ENCODE assay signal across 16 cellular contexts in genomic region chr2:126732682-126733245, GRCh38.
DNase-seq lines count a peak whose midpoint lies in the region; ATAC-seq and TF ChIP-seq lines count a peak whose summit lies in the region.
"Had no signal": no experiment of that assay in that cellular context is flagged by ENCODE, and none has a peak within 500 bp of the region (broad histone marks: within the 10 kb centered on the region; RNA-seq: fewer than 3 reads in every experiment).

No MANE protein-coding gene starts in this region.

- H3K4me3 ChIP-seq in heart right ventricle (no peak overlapping the region), right cardiac atrium (ENCODE audit: low read length) (no peak overlapping the region)
- H3K4me3 ChIP-seq: HAP-1 had no signal

- H3K27me3 ChIP-seq in heart right ventricle = no peaks in the 10 kb centered on the region
- no peaks in the 10 kb centered on the region for H3K27me3 ChIP-seq in right cardiac atrium (ENCODE audit: control insufficient read depth, insufficient read depth)

- H3K4me1 Mint-ChIP-seq in activated CD4-positive, alpha-beta T cell treated with anti-CD3 and anti-CD28 coated beads, Interleukin-2, amount 10 ng/mL, durations not matched to agents 7 days and 5 days = peaks cover 5% of the 10 kb centered on the region
- H3K4me1 Mint-ChIP-seq in endothelial cell (ENCODE audit: unreplicated experiment) = peaks cover 7% of the 10 kb centered on the region
- H3K4me1 Mint-ChIP-seq in neural crest cell = no peaks in the 10 kb centered on the region

- peak in 6 of 8 donors; percentile 10 to 69 (median 52) for ATAC-seq in heart right ventricle
- ATAC-seq in right cardiac atrium = no peak
- ATAC-seq: CD8-positive, alpha-beta T cell had no signal

- peak in 1 of 9 donors; percentile 22 for TF ChIP-seq CTCF in heart right ventricle (IDR thresholded peaks at IDR 0.05)
- no peak for TF ChIP-seq CTCF in endothelial cell (IDR thresholded peaks at IDR 0.05; ENCODE audit: unreplicated experiment)
- no peak for TF ChIP-seq CTCF in neural crest cell (conservative IDR thresholded peaks at IDR 0.05)

- CTCF ChIA-PET in activated CD4-positive, alpha-beta T cell treated with anti-CD3 and anti-CD28 coated beads, Interleukin-2, amount 10 ng/mL, durations not matched to agents 7 days and 5 days (lab: Charles Lee) = no interaction called here

- H3K4me1 ChIP-seq in heart right ventricle (peaks cover 0 to 7% (median 0%) of the 10 kb centered on the region in 9 donors), right cardiac atrium (ENCODE audit: control insufficient read depth, insufficient read depth, low read length) (no peaks in the 10 kb centered on the region)
- H3K4me1 ChIP-seq: HAP-1 had no signal

- POLR2A ChIA-PET in activated CD4-positive, alpha-beta T cell treated with anti-CD3 and anti-CD28 coated beads, Interleukin-2, amount 10 ng/mL, durations not matched to agents 7 days and 5 days (lab: Charles Lee) = no interaction called here

- H3K27me3 Mint-ChIP-seq in activated CD4-positive, alpha-beta T cell treated with anti-CD3 and anti-CD28 coated beads, Interleukin-2, amount 10 ng/mL, durations not matched to agents 7 days and 5 days = peaks cover 1% of the 10 kb centered on the region
- peaks cover 5% of the 10 kb centered on the region for H3K27me3 Mint-ChIP-seq in endothelial cell (ENCODE audit: unreplicated experiment)
- H3K27me3 Mint-ChIP-seq in neural crest cell (ENCODE audit: low read depth) = no peaks in the 10 kb centered on the region

- H3K36me3 ChIP-seq in heart right ventricle = no peaks in the 10 kb centered on the region
- H3K36me3 ChIP-seq: HAP-1 had no signal

- WGBS in heart right ventricle, 2 donors = 59 to 69% methylated on average over 7 of the region's 7 CpGs
- 68% methylated on average over 7 of the region's 7 CpGs for WGBS in right cardiac atrium

- H3K4me3 Mint-ChIP-seq in activated CD4-positive, alpha-beta T cell treated with anti-CD3 and anti-CD28 coated beads, Interleukin-2, amount 10 ng/mL, durations not matched to agents 7 days and 5 days = no peak overlapping the region
- H3K4me3 Mint-ChIP-seq in endothelial cell (ENCODE audit: unreplicated experiment) (no peak overlapping the region), neural crest cell (no peak overlapping the region)
- H3K4me3 Mint-ChIP-seq: CD14-positive monocyte; CD8-positive, alpha-beta T cell had no signal

- peaks cover 0 to 2% (median 0%) of the 10 kb centered on the region in 11 donors for H3K9me3 ChIP-seq in heart right ventricle
- H3K9me3 ChIP-seq in right cardiac atrium (ENCODE audit: control insufficient read depth, low read length) = no peaks in the 10 kb centered on the region
- H3K9me3 ChIP-seq: HAP-1 had no signal

- no peaks in the 10 kb centered on the region for H3K9me3 Mint-ChIP-seq in activated CD4-positive, alpha-beta T cell treated with anti-CD3 and anti-CD28 coated beads, Interleukin-2, amount 10 ng/mL, durations not matched to agents 7 days and 5 days
- H3K9me3 Mint-ChIP-seq in endothelial cell (ENCODE audit: unreplicated experiment) (no peaks in the 10 kb centered on the region), neural crest cell (peaks cover 3% of the 10 kb centered on the region)
- H3K9me3 Mint-ChIP-seq: CD8-positive, alpha-beta T cell had no signal

- peak overlapping the region; percentile 14 for H3K27ac Mint-ChIP-seq in activated CD4-positive, alpha-beta T cell treated with anti-CD3 and anti-CD28 coated beads, Interleukin-2, amount 10 ng/mL, durations not matched to agents 7 days and 5 days
- H3K27ac Mint-ChIP-seq in endothelial cell (ENCODE audit: unreplicated experiment) = peak overlapping the region; percentile 52
- peak overlapping the region; percentile 75 for H3K27ac Mint-ChIP-seq in neural crest cell (ENCODE audit: unreplicated experiment)
- H3K27ac Mint-ChIP-seq: CD14-positive monocyte; CD8-positive, alpha-beta T cell had no signal

- H3K36me3 Mint-ChIP-seq in activated CD4-positive, alpha-beta T cell treated with anti-CD3 and anti-CD28 coated beads, Interleukin-2, amount 10 ng/mL, durations not matched to agents 7 days and 5 days (ENCODE audit: low read depth) = no peaks in the 10 kb centered on the region
- H3K36me3 Mint-ChIP-seq in endothelial cell (ENCODE audit: low read depth, unreplicated experiment) (peaks cover 10% of the 10 kb centered on the region), neural crest cell (ENCODE audit: low read depth) (no peaks in the 10 kb centered on the region)
- H3K36me3 Mint-ChIP-seq: CD14-positive monocyte; CD8-positive, alpha-beta T cell had no signal

- H3K27ac ChIP-seq in heart right ventricle (no peak overlapping the region), right cardiac atrium (ENCODE audit: low read length) (no peak overlapping the region)
- H3K27ac ChIP-seq: 22Rv1 had no signal

- intact Hi-C loops in heart right ventricle (cut with DNase I) = no loop called here
- intact Hi-C loops in right cardiac atrium (cut with DNase I) = no loop called here

- no peak for DNase-seq in activated CD4-positive, alpha-beta T cell treated with anti-CD3 and anti-CD28 coated beads, Interleukin-2, amount 10 ng/mL, durations not matched to agents 7 days and 5 days
- no peak for DNase-seq in activated CD4-positive, alpha-beta T cell treated with anti-CD3 and anti-CD28 coated beads, Interleukin-2, amount 50 U/mL, for 1 hour
- DNase-seq in heart right ventricle (no peak), right cardiac atrium (no peak), endothelial cell (ENCODE audit: low spot score) (no peak), neural crest cell (ENCODE audit: low read depth, low spot score) (no peak), NCI-H1092 (lab: John Stamatoyannopoulos, UW) (no peak), globus pallidus (ENCODE audit: low spot score) (no peak)
- DNase-seq: COR-L47, DMS153, DMS79 treated with DMSO at 0.1 percent for 48 hours, EL had no signal

Comparison
In these comparisons a context has a peak if more than half of its experiments do, and no peak if none do; other contexts are left out.
1. ATAC-seq: peak in heart right ventricle (6 of 8); none in right cardiac atrium (0 of 2).
2. H3K27ac Mint-ChIP-seq: peak in every context shown above with its lines; median percentile 75 in neural crest cell; 52 in endothelial cell; 14 in activated CD4-positive, alpha-beta T cell treated with anti-CD3 and anti-CD28 coated beads, Interleukin-2, amount 10 ng/mL, durations not matched to agents 7 days and 5 days.